Comparison of ENCODE assay signal across 18 cellular contexts in the genomic region with DNA sequence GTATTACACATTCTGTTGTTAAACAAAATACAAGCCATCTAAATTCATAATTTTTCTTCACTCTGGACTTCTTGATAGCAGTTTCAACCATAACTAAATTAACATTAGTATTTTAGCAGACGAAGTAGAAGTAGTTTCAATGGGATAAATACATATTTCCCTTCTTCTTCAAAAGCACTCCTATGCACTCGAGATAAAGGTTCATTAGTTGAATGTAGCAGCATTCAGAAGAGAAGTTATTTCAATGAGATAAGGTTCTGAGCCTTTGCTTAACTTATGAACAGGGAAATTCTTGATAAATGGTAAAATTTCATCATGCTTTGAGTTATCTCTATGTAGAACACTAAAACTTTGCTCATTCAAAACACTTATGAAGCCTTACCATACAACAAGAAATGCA. TPM values are rescaled to one million over a fixed set of nuclear protein-coding genes. Genes with fewer than 3 reads are reported as not detected.
A peak's percentile ranks its signal among the peaks of the same experiment; 100 is the strongest.
DNase-seq lines count a peak whose midpoint lies in the region; ATAC-seq, FAIRE-seq and TF ChIP-seq lines count a peak whose summit lies in the region.
"Had no signal": no experiment of that assay in that cellular context is flagged by ENCODE, and none has a peak within 500 bp of the region (broad histone marks: within the 10 kb centered on the region; RNA-seq: fewer than 3 reads in every experiment).

No MANE protein-coding gene starts in this region.

- H3K4me3 ChIP-seq in A549, result no peak overlapping the region
- no peak overlapping the region for H3K4me3 ChIP-seq in left lung
- no peak overlapping the region for H3K4me3 ChIP-seq in upper lobe of right lung
- H3K4me3 ChIP-seq: BLaER1 had no signal

- intact Hi-C loops in left lung (cut with DNase I), result no loop called here
- intact Hi-C loops in upper lobe of right lung (cut with DNase I), result no loop called here

- no peak for TF ChIP-seq POLR2A in A549 (IDR thresholded peaks at IDR 0.05; ENCODE audit: low read length)

- no peaks in the 10 kb centered on the region for H3K36me3 ChIP-seq in left lung
- no peaks in the 10 kb centered on the region for H3K36me3 ChIP-seq in upper lobe of right lung
- H3K36me3 ChIP-seq: BE2C, BLaER1 had no signal

- no peak overlapping the region for H3K4me2 ChIP-seq in A549
- H3K4me2 ChIP-seq: BLaER1 had no signal

- no peak for TF ChIP-seq RAD21 in A549 (conservative IDR thresholded peaks at IDR 0.05 in 1 of 2, IDR thresholded peaks at IDR 0.05 in 1 of 2)

- POLR2A ChIA-PET in A549 (lab: Yijun Ruan, JAX), result no interaction called here

- WGBS in A549 (ENCODE audit: missing lambda C conversion rate), result 92% methylated on average over 2 of the region's 2 CpGs

- H3K27ac ChIP-seq in A549 (no peak overlapping the region), left lung (peak overlapping the region in 1 of 2 donors; percentile 54), upper lobe of right lung (no peak overlapping the region)
- H3K27ac ChIP-seq: 22Rv1, BLaER1, C4-2B had no signal

- ATAC-seq in A549, result no peak
- ATAC-seq in left lung, result peak; percentile 89
- ATAC-seq in upper lobe of right lung, result peak; percentile 41
- ATAC-seq in GM18517 (IDR thresholded peaks at IDR 0.05; ENCODE audit: unreplicated experiment), result no peak
- no peak for ATAC-seq in HG03175 (IDR thresholded peaks at IDR 0.05; ENCODE audit: unreplicated experiment)
- ATAC-seq: CD8-positive, alpha-beta T cell had no signal

- H3K27me3 ChIP-seq in left lung (no peaks in the 10 kb centered on the region), upper lobe of right lung (no peaks in the 10 kb centered on the region)
- H3K27me3 ChIP-seq: BE2C, BLaER1 had no signal

- DNase-seq in A549 (ENCODE audit: low read depth in 1 of 2, low spot score in 1 of 2), result no peak
- DNase-seq in left lung, result no peak
- no peak for DNase-seq in upper lobe of right lung
- DNase-seq: ACHN; BE2C; Caco-2; Calu3; CD4-positive, alpha-beta T cell; CD8-positive, alpha-beta T cell; DMS79 treated with DMSO at 0.1 percent for 48 hours; GF-D8 had no signal

- TF ChIP-seq EP300 in A549 (IDR thresholded peaks at IDR 0.05), result no peak

- H3K4me1 ChIP-seq in A549 (peaks cover 4% of the 10 kb centered on the region), left lung (peaks cover 0 to 4% of the 10 kb centered on the region in 2 donors), upper lobe of right lung (no peaks in the 10 kb centered on the region)
- H3K4me1 ChIP-seq: BE2C, BLaER1 had no signal

- CTCF ChIA-PET in A549 (lab: Yijun Ruan, JAX), result interaction anchor here (1.3 kb wide), 1 partner anchor 12 kb away, joined by 6 read pairs; a partner anchor contains a TSS

- FAIRE-seq in A549 (lab: Jason Lieb, UNC), result peak; percentile 32
- FAIRE-seq: D721Med, GM12891 had no signal

- TF ChIP-seq CTCF in A549 (IDR thresholded peaks at IDR 0.05) (no peak), left lung (IDR thresholded peaks at IDR 0.05) (no peak), upper lobe of right lung (IDR thresholded peaks at IDR 0.05) (no peak)

- H3K9me3 ChIP-seq in A549 (no peaks in the 10 kb centered on the region), left lung (no peaks in the 10 kb centered on the region), upper lobe of right lung (no peaks in the 10 kb centered on the region)
- H3K9me3 ChIP-seq: BE2C, BLaER1, Caco-2 had no signal

TF ChIP-seq in A549, 52 proteins besides CTCF, POLR2A, EP300 and RAD21:
- no peak for TF ChIP-seq EHMT2 (IDR thresholded peaks at IDR 0.05; ENCODE audit: low read depth)
- TF ChIP-seq, protein P1, sequence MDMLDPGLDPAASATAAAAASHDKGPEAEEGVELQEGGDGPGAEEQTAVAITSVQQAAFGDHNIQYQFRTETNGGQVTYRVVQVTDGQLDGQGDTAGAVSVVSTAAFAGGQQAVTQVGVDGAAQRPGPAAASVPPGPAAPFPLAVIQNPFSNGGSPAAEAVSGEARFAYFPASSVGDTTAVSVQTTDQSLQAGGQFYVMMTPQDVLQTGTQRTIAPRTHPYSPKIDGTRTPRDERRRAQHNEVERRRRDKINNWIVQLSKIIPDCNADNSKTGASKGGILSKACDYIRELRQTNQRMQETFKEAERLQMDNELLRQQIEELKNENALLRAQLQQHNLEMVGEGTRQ (IDR thresholded peaks at IDR 0.05), result no peak
- TF ChIP-seq FOXS1 (CRISPR knock-in tag; IDR thresholded peaks at IDR 0.05), result no peak
- TF ChIP-seq CEBPB (IDR thresholded peaks at IDR 0.05), result no peak
TF ChIP-seq in A549: peak in this region for 0.

RNA-seq across cellular contexts. Expression of a gene that starts 11.8 kb away (rescaled TPM):
- polyA plus RNA-seq in A549 (2011; rRNA removed), result 99.8 and 123 TPM in 2 replicates
- 26.9 and 28.8 TPM in 2 replicates for polyA plus RNA-seq in A549 (2012; cell fraction: cytosol; rRNA removed)
- polyA plus RNA-seq in A549 (2012; cell fraction: nucleus; rRNA removed), result 11.2 and 16.8 TPM in 2 replicates
- 49.7 to 57.7 TPM (median 51.3 TPM) in 3 replicates for polyA plus RNA-seq in A549 (2017; fragmentation: RNase III; extraction: RNeasy Plus Mini Kit Qiagen cat#74134 plus additional on column Dnase treatment)
- polyA minus RNA-seq in A549 (2011; rRNA and poly(A)+ RNA removed), result 34.2 and 42.8 TPM in 2 replicates
- 1 to 10 TPM; 8.5 to 8.8 TPM for total RNA-seq in left lung
- 13.4 TPM for total RNA-seq in upper lobe of right lung
- total RNA-seq: Caco-2; CD4-positive, alpha-beta T cell; CD8-positive, alpha-beta T cell had no signal

RNA-seq across cellular contexts. Expression of a gene that starts 55.8 kb away (rescaled TPM):
- polyA plus RNA-seq in A549 (2011; rRNA removed) (1,188 and 1,208 TPM in 2 replicates), A549 (2017; fragmentation: RNase III; extraction: RNeasy Plus Mini Kit Qiagen cat#74134 plus additional on column Dnase treatment) (739 to 828 TPM (median 767 TPM) in 3 replicates)
- polyA plus RNA-seq in A549 (2012; cell fraction: cytosol; rRNA removed), result 820 and 918 TPM in 2 replicates
- 729 and 1,002 TPM in 2 replicates for polyA plus RNA-seq in A549 (2012; cell fraction: nucleus; rRNA removed)
- 809 and 900 TPM in 2 replicates for polyA minus RNA-seq in A549 (2011; rRNA and poly(A)+ RNA removed)
- total RNA-seq in left lung (100 to 1,000 TPM; 249 to 283 TPM), upper lobe of right lung (188 TPM)
- total RNA-seq: CD4-positive, alpha-beta T cell; CD8-positive, alpha-beta T cell had no signal

Comparison
In these comparisons a context has a peak if more than half of its experiments do, and no peak if none do; other contexts are left out.
1. ATAC-seq: peak in left lung (single experiment) and upper lobe of right lung (single experiment); none in A549 (0 of 2), GM18517 (single experiment) and HG03175 (single experiment).